In genomic region chr9:85224729-85225128, GRCh38 we compare ENCODE assay signal across 1 cellular context.
A peak's percentile ranks its signal among the peaks of the same experiment; 100 is the strongest.
TF ChIP-seq lines count a peak whose summit lies in the region.

No MANE protein-coding gene starts in this region.

TF ChIP-seq in HEK293, 187 proteins besides CTCF, POLR2A, EP300 and RAD21 (continued from another document and continues in another):
- TF ChIP-seq, protein P1, sequence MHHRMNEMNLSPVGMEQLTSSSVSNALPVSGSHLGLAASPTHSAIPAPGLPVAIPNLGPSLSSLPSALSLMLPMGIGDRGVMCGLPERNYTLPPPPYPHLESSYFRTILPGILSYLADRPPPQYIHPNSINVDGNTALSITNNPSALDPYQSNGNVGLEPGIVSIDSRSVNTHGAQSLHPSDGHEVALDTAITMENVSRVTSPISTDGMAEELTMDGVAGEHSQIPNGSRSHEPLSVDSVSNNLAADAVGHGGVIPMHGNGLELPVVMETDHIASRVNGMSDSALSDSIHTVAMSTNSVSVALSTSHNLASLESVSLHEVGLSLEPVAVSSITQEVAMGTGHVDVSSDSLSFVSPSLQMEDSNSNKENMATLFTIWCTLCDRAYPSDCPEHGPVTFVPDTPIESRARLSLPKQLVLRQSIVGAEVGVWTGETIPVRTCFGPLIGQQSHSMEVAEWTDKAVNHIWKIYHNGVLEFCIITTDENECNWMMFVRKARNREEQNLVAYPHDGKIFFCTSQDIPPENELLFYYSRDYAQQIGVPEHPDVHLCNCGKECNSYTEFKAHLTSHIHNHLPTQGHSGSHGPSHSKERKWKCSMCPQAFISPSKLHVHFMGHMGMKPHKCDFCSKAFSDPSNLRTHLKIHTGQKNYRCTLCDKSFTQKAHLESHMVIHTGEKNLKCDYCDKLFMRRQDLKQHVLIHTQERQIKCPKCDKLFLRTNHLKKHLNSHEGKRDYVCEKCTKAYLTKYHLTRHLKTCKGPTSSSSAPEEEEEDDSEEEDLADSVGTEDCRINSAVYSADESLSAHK (tag by site-specific recombination; IDR thresholded peaks at IDR 0.05), result no peak
- no peak for TF ChIP-seq SCRT2 (tag by site-specific recombination; IDR thresholded peaks at IDR 0.05)
- TF ChIP-seq, protein P2, sequence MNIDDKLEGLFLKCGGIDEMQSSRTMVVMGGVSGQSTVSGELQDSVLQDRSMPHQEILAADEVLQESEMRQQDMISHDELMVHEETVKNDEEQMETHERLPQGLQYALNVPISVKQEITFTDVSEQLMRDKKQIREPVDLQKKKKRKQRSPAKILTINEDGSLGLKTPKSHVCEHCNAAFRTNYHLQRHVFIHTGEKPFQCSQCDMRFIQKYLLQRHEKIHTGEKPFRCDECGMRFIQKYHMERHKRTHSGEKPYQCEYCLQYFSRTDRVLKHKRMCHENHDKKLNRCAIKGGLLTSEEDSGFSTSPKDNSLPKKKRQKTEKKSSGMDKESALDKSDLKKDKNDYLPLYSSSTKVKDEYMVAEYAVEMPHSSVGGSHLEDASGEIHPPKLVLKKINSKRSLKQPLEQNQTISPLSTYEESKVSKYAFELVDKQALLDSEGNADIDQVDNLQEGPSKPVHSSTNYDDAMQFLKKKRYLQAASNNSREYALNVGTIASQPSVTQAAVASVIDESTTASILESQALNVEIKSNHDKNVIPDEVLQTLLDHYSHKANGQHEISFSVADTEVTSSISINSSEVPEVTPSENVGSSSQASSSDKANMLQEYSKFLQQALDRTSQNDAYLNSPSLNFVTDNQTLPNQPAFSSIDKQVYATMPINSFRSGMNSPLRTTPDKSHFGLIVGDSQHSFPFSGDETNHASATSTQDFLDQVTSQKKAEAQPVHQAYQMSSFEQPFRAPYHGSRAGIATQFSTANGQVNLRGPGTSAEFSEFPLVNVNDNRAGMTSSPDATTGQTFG (tag by site-specific recombination; IDR thresholded peaks at IDR 0.05; ENCODE audit: borderline replicate concordance), result no peak
- TF ChIP-seq, protein P3, sequence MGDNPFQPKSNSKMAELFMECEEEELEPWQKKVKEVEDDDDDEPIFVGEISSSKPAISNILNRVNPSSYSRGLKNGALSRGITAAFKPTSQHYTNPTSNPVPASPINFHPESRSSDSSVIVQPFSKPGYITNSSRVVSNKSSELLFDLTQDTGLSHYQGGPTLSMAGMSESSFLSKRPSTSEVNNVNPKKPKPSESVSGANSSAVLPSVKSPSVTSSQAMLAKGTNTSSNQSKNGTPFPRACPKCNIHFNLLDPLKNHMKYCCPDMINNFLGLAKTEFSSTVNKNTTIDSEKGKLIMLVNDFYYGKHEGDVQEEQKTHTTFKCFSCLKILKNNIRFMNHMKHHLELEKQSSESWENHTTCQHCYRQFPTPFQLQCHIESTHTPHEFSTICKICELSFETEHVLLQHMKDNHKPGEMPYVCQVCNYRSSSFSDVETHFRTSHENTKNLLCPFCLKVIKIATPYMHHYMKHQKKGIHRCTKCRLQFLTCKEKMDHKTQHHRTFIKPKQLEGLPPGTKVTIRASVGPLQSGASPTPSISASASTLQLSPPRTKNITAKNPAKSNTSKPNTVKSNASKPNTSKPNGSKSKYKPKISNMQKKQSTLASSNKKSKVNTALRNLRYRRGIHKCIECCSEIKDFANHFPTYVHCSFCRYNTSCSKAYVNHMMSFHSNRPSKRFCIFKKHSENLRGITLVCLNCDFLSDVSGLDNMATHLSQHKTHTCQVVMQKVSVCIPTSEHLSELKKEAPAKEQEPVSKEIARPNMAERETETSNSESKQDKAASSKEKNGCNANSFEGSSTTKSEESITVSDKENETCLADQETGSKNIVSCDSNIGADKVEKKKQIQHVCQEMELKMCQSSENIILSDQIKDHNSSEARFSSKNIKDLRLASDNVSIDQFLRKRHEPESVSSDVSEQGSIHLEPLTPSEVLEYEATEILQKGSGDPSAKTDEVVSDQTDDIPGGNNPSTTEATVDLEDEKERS (tag by site-specific recombination; IDR thresholded peaks at IDR 0.05), result no peak
- TF ChIP-seq ZNF140 (tag by site-specific recombination; IDR thresholded peaks at IDR 0.05), result no peak
- TF ChIP-seq, protein P4, sequence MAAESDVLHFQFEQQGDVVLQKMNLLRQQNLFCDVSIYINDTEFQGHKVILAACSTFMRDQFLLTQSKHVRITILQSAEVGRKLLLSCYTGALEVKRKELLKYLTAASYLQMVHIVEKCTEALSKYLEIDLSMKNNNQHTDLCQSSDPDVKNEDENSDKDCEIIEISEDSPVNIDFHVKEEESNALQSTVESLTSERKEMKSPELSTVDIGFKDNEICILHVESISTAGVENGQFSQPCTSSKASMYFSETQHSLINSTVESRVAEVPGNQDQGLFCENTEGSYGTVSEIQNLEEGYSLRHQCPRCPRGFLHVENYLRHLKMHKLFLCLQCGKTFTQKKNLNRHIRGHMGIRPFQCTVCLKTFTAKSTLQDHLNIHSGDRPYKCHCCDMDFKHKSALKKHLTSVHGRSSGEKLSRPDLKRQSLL (tag by site-specific recombination; IDR thresholded peaks at IDR 0.05), result no peak
- no peak for TF ChIP-seq KLF1 (tag by site-specific recombination; IDR thresholded peaks at IDR 0.05)
- TF ChIP-seq ZNF155 (tag by site-specific recombination; IDR thresholded peaks at IDR 0.05), result no peak
- TF ChIP-seq KLF7 (tag by site-specific recombination; IDR thresholded peaks at IDR 0.05; ENCODE audit: borderline replicate concordance), result no peak
- no peak for TF ChIP-seq ZSCAN16 (tag by site-specific recombination; IDR thresholded peaks at IDR 0.05)
- no peak; the same call in 1 of the 2 replicates for TF ChIP-seq SP7 (tag by site-specific recombination; IDR thresholded peaks at IDR 0.05)
- TF ChIP-seq ZNF426 (tag by site-specific recombination; IDR thresholded peaks at IDR 0.05), result no peak
- TF ChIP-seq ZNF391 (tag by site-specific recombination; IDR thresholded peaks at IDR 0.05; ENCODE audit: borderline replicate concordance, low read depth), result no peak
- no peak for TF ChIP-seq ZNF221 (tag by site-specific recombination; IDR thresholded peaks at IDR 0.05; ENCODE audit: borderline replicate concordance)
- no peak for TF ChIP-seq ZNF248 (tag by site-specific recombination; IDR thresholded peaks at IDR 0.05)
- TF ChIP-seq ZNF610 (tag by site-specific recombination; IDR thresholded peaks at IDR 0.05; ENCODE audit: borderline replicate concordance), result no peak
- no peak for TF ChIP-seq ATF2 (tag by site-specific recombination; IDR thresholded peaks at IDR 0.05; ENCODE audit: low read depth)
- TF ChIP-seq, protein P5, sequence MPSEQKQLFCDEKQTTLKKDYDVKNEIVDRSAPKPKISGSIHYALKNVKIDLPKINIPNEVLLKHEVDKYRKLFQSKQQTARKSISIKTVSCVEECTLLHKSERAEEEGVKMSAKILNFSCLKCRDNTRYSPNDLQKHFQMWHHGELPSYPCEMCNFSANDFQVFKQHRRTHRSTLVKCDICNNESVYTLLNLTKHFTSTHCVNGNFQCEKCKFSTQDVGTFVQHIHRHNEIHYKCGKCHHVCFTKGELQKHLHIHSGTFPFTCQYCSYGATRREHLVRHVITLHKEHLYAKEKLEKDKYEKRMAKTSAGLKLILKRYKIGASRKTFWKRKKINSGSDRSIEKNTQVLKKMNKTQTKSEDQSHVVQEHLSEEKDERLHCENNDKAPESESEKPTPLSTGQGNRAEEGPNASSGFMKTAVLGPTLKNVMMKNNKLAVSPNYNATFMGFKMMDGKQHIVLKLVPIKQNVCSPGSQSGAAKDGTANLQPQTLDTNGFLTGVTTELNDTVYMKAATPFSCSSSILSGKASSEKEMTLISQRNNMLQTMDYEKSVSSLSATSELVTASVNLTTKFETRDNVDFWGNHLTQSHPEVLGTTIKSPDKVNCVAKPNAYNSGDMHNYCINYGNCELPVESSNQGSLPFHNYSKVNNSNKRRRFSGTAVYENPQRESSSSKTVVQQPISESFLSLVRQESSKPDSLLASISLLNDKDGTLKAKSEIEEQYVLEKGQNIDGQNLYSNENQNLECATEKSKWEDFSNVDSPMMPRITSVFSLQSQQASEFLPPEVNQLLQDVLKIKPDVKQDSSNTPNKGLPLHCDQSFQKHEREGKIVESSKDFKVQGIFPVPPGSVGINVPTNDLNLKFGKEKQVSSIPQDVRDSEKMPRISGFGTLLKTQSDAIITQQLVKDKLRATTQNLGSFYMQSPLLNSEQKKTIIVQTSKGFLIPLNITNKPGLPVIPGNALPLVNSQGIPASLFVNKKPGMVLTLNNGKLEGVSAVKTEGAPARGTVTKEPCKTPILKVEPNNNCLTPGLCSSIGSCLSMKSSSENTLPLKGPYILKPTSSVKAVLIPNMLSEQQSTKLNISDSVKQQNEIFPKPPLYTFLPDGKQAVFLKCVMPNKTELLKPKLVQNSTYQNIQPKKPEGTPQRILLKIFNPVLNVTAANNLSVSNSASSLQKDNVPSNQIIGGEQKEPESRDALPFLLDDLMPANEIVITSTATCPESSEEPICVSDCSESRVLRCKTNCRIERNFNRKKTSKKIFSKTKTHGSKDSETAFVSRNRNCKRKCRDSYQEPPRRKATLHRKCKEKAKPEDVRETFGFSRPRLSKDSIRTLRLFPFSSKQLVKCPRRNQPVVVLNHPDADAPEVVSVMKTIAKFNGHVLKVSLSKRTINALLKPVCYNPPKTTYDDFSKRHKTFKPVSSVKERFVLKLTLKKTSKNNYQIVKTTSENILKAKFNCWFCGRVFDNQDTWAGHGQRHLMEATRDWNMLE (tag by site-specific recombination; conservative IDR thresholded peaks at IDR 0.05; ENCODE audit: low read depth), result no peak
- TF ChIP-seq ZNF677 (tag by site-specific recombination; IDR thresholded peaks at IDR 0.05), result no peak
- no peak for TF ChIP-seq PBX3 (CRISPR knock-in tag; IDR thresholded peaks at IDR 0.05)
- no peak for TF ChIP-seq ZNF830 (tag by site-specific recombination; IDR thresholded peaks at IDR 0.05; ENCODE audit: low read depth)
- TF ChIP-seq ZNF48 (tag by site-specific recombination; IDR thresholded peaks at IDR 0.05), result no peak
- TF ChIP-seq ZNF792 (tag by site-specific recombination; IDR thresholded peaks at IDR 0.05), result no peak
- peak; percentile 29; the same call in 1 of the 2 replicates for TF ChIP-seq HIC1 (tag by site-specific recombination; IDR thresholded peaks at IDR 0.05)
- peak; percentile 64; the same call in 1 of the 2 replicates for TF ChIP-seq ZEB2 (tag by site-specific recombination; IDR thresholded peaks at IDR 0.05)
- TF ChIP-seq ZNF473 (tag by site-specific recombination; IDR thresholded peaks at IDR 0.05), result no peak
- no peak for TF ChIP-seq KLF16 (tag by site-specific recombination; IDR thresholded peaks at IDR 0.05)
- no peak for TF ChIP-seq ZNF266 (tag by site-specific recombination; IDR thresholded peaks at IDR 0.05; ENCODE audit: low read depth)
- TF ChIP-seq ZNF292 (tag by site-specific recombination; IDR thresholded peaks at IDR 0.05; ENCODE audit: borderline replicate concordance, low read depth), result no peak
- no peak for TF ChIP-seq GFI1B (tag by site-specific recombination; IDR thresholded peaks at IDR 0.05)
- no peak for TF ChIP-seq ZNF785 (tag by site-specific recombination; IDR thresholded peaks at IDR 0.05)
- no peak for TF ChIP-seq ZNF701 (tag by site-specific recombination; IDR thresholded peaks at IDR 0.05)
- TF ChIP-seq ZNF394 (tag by site-specific recombination; IDR thresholded peaks at IDR 0.05; ENCODE audit: borderline replicate concordance), result no peak
- TF ChIP-seq ZNF768 (tag by site-specific recombination; IDR thresholded peaks at IDR 0.05), result no peak
- TF ChIP-seq ZNF747 (tag by site-specific recombination; IDR thresholded peaks at IDR 0.05), result no peak
- TF ChIP-seq, protein P6, sequence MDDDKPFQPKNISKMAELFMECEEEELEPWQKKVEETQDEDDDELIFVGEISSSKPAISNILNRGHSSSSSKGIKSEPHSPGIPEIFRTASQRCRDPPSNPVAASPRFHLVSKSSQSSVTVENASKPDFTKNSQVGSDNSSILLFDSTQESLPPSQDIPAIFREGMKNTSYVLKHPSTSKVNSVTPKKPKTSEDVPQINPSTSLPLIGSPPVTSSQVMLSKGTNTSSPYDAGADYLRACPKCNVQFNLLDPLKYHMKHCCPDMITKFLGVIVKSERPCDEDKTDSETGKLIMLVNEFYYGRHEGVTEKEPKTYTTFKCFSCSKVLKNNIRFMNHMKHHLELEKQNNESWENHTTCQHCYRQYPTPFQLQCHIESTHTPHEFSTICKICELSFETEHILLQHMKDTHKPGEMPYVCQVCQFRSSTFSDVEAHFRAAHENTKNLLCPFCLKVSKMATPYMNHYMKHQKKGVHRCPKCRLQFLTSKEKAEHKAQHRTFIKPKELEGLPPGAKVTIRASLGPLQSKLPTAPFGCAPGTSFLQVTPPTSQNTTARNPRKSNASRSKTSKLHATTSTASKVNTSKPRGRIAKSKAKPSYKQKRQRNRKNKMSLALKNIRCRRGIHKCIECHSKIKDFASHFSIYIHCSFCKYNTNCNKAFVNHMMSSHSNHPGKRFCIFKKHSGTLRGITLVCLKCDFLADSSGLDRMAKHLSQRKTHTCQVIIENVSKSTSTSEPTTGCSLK (tag by site-specific recombination; IDR thresholded peaks at IDR 0.05), result no peak
- TF ChIP-seq ZNF37A (tag by site-specific recombination; IDR thresholded peaks at IDR 0.05), result no peak
- no peak for TF ChIP-seq ZNF24 (tag by site-specific recombination; IDR thresholded peaks at IDR 0.05)
- TF ChIP-seq ZNF585B (tag by site-specific recombination; IDR thresholded peaks at IDR 0.05), result no peak
- no peak for TF ChIP-seq ZFP37 (tag by site-specific recombination; IDR thresholded peaks at IDR 0.05)
